ENCODE assay signal across 28 cellular contexts in genomic region chr4:3522326-3522640, GRCh38. TPM values are rescaled to one million over a fixed set of nuclear protein-coding genes. Genes with fewer than 3 reads are reported as not detected.
"Had no signal": no experiment of that assay in that cellular context is flagged by ENCODE, and none has a peak within 500 bp of the region (broad histone marks: within the 10 kb centered on the region; RNA-seq: fewer than 3 reads in every experiment).

No MANE protein-coding gene starts in this region.

- H3K4me3 ChIP-seq: ascending aorta, cardiac muscle cell, Peyer's patch, SJSA1 had no signal

- H3K4me1 Mint-ChIP-seq: activated CD4-positive, alpha-beta T cell treated with anti-CD3 and anti-CD28 coated beads, Interleukin-2, amount 10 ng/mL, durations not matched to agents 24 days and 14 days; activated naive CD8-positive, alpha-beta T cell treated with anti-CD3 and anti-CD28 coated beads for 36 hours had no signal

- H3K36me3 Mint-ChIP-seq: activated naive CD8-positive, alpha-beta T cell treated with anti-CD3 and anti-CD28 coated beads for 36 hours; IgD-negative memory B cell had no signal

- H3K4me3 Mint-ChIP-seq: activated CD4-positive, alpha-beta T cell treated with anti-CD3 and anti-CD28 coated beads, Interleukin-2, amount 10 ng/mL, durations not matched to agents 24 days and 14 days; activated CD8-positive, alpha-beta T cell treated with anti-CD3 and anti-CD28 coated beads for 36 hours; activated naive CD8-positive, alpha-beta T cell treated with anti-CD3 and anti-CD28 coated beads for 36 hours; activated T-cell treated with anti-CD3 and anti-CD28 coated beads, Interleukin-2, amount 50 U/mL, for 24 hours; IgD-negative memory B cell; T-helper 1 cell treated with Interleukin-12 subunit alpha and Interleukin-12 subunit beta and Interleukin-4 antibody, amounts not matched to agents 30 μg/mL and 1 μg/mL, for 36 hours; T-helper 2 cell treated with Interferon-gamma antibody and Interleukin-4, amounts not matched to agents 5 μg/mL and 100 μg/mL, for 36 hours had no signal

- H3K27ac ChIP-seq: ascending aorta, cardiac muscle cell, Peyer's patch, SJSA1 had no signal

- ATAC-seq: activated CD8-positive, alpha-beta T cell treated with anti-CD3 and anti-CD28 coated beads for 36 hours had no signal

- H3K9ac ChIP-seq: SK-N-SH had no signal

- H3K27me3 ChIP-seq: ascending aorta, cardiac muscle cell, Peyer's patch, SJSA1 had no signal

- H3K4me1 ChIP-seq: ascending aorta, Peyer's patch, SJSA1 had no signal

- H3K27ac Mint-ChIP-seq: activated CD4-positive, alpha-beta T cell treated with anti-CD3 and anti-CD28 coated beads, Interleukin-2, amount 10 ng/mL, durations not matched to agents 24 days and 14 days; activated CD8-positive, alpha-beta T cell treated with anti-CD3 and anti-CD28 coated beads for 36 hours; activated naive CD8-positive, alpha-beta T cell treated with anti-CD3 and anti-CD28 coated beads for 36 hours; activated T-cell treated with anti-CD3 and anti-CD28 coated beads, Interleukin-2, amount 50 U/mL, for 24 hours; IgD-negative memory B cell; T-helper 1 cell treated with Interleukin-12 subunit alpha and Interleukin-12 subunit beta and Interleukin-4 antibody, amounts not matched to agents 30 μg/mL and 1 μg/mL, for 36 hours; T-helper 2 cell treated with Interferon-gamma antibody and Interleukin-4, amounts not matched to agents 5 μg/mL and 100 μg/mL, for 36 hours had no signal

- H3K27me3 Mint-ChIP-seq: activated CD4-positive, alpha-beta T cell treated with anti-CD3 and anti-CD28 coated beads, Interleukin-2, amount 10 ng/mL, durations not matched to agents 24 days and 14 days; activated CD8-positive, alpha-beta T cell treated with anti-CD3 and anti-CD28 coated beads for 36 hours; activated naive CD8-positive, alpha-beta T cell treated with anti-CD3 and anti-CD28 coated beads for 36 hours; activated T-cell treated with anti-CD3 and anti-CD28 coated beads, Interleukin-2, amount 50 U/mL, for 24 hours; IgD-negative memory B cell had no signal

- H3K9me2 ChIP-seq: SK-N-SH had no signal

- DNase-seq: activated CD4-positive, alpha-beta T cell treated with anti-CD3 and anti-CD28 coated beads, Interleukin-2, amount 10 ng/mL, durations not matched to agents 24 days and 14 days; activated CD4-positive, alpha-beta T cell treated with anti-CD3 and anti-CD28 coated beads, Interleukin-2, amount 50 U/mL, for 4 hours; activated CD8-positive, alpha-beta T cell treated with anti-CD3 and anti-CD28 coated beads for 36 hours; activated gamma-delta T cell treated with Interleukin-2 at 50 U/mL for 16 hours; activated naive CD4-positive, alpha-beta T cell treated with anti-CD3 and anti-CD28 coated beads, Interleukin-2, amount 50 U/mL, for 16 hours; activated naive CD8-positive, alpha-beta T cell treated with anti-CD3 and anti-CD28 coated beads for 36 hours; activated T-cell treated with anti-CD3 and anti-CD28 coated beads, Interleukin-2, amount 50 U/mL, for 24 hours; amniotic stem cell; Karpas-422; KBM-7; NCI-H1105; NCI-H1417 treated with DMSO at 0.1 percent for 48 hours; NCI-H1694; NCI-H1930; NCI-H2081 treated with DMSO at 0.1 percent for 48 hours; NCI-H345; NCI-H524 treated with DMSO at 0.1 percent for 48 hours; Peyer's patch; RPMI8226; SHP77 treated with DMSO at 0.1 percent for 48 hours; SK-N-SH had no signal

- H3K36me3 ChIP-seq: SJSA1 had no signal

- H3K9me3 ChIP-seq: ascending aorta, Peyer's patch, SJSA1, SK-N-SH had no signal

- H3K4me2 ChIP-seq: SK-N-SH had no signal

- H3K9me3 Mint-ChIP-seq: activated CD4-positive, alpha-beta T cell treated with anti-CD3 and anti-CD28 coated beads, Interleukin-2, amount 10 ng/mL, durations not matched to agents 24 days and 14 days; activated CD8-positive, alpha-beta T cell treated with anti-CD3 and anti-CD28 coated beads for 36 hours; activated naive CD8-positive, alpha-beta T cell treated with anti-CD3 and anti-CD28 coated beads for 36 hours; activated T-cell treated with anti-CD3 and anti-CD28 coated beads, Interleukin-2, amount 50 U/mL, for 24 hours; IgD-negative memory B cell; T-helper 1 cell treated with Interleukin-12 subunit alpha and Interleukin-12 subunit beta and Interleukin-4 antibody, amounts not matched to agents 30 μg/mL and 1 μg/mL, for 36 hours; T-helper 2 cell treated with Interferon-gamma antibody and Interleukin-4, amounts not matched to agents 5 μg/mL and 100 μg/mL, for 36 hours had no signal

RNA-seq across cellular contexts. Expression of gene DOK7, which starts 59.2 kb away (rescaled TPM):
- total RNA-seq: activated CD4-positive, alpha-beta T cell treated with anti-CD3 and anti-CD28 coated beads, Interleukin-2, amount 10 ng/mL, durations not matched to agents 24 days and 14 days; activated CD8-positive, alpha-beta memory T cell treated with anti-CD3 and anti-CD28 coated beads for 36 hours; activated CD8-positive, alpha-beta T cell treated with anti-CD3 and anti-CD28 coated beads for 36 hours; activated naive CD8-positive, alpha-beta T cell treated with anti-CD3 and anti-CD28 coated beads for 36 hours had no signal
